Comparison of ENCODE assay signal across 8 cellular contexts in the genomic region with DNA sequence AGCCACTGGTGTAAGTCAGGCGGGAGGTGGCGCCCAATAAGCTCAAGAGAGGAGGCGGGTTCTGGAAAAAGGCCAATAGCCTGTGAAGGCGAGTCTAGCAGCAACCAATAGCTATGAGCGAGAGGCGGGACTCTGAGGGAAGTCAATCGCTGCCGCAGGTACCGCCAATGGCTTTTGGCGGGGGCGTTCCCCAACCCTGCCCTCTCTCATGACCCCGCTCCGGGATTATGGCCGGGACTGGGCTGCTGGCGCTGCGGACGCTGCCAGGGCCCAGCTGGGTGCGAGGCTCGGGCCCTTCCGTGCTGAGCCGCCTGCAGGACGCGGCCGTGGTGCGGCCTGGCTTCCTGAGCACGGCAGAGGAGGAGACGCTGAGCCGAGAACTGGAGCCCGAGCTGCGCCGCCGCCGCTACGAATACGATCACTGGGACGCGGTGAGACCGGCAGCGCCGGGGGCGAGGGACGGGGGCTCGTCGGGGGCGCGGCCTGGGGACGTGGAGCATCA.
DNase-seq lines count a peak whose midpoint lies in the region; ATAC-seq lines count a peak whose summit lies in the region.

A gene with protein sequence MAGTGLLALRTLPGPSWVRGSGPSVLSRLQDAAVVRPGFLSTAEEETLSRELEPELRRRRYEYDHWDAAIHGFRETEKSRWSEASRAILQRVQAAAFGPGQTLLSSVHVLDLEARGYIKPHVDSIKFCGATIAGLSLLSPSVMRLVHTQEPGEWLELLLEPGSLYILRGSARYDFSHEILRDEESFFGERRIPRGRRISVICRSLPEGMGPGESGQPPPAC (plus strand): TSS at position 201 of the 502 bp plus-strand sequence. CDS start 27 bp downstream, at position 228.

- DNase-seq in Ammon's horn (ENCODE audit: low spot score) (peak; percentile 100), GM19240 (ENCODE audit: insufficient read length, low spot score) (peak; percentile 86), NCI-H524 treated with DMSO at 0.1 percent for 48 hours (lab: John Stamatoyannopoulos, UW) (peak; percentile 99), cortex of kidney (lab: John Stamatoyannopoulos, UW) (peak; percentile 50)
- peak; percentile 93 for DNase-seq in activated CD4-positive, alpha-beta T cell treated with anti-CD3 and anti-CD28 coated beads, Interleukin-2, amount 50 U/mL, for 1 hour
- peak; percentile 85 to 96 (median 92) for DNase-seq in stimulated activated CD4-positive, alpha-beta T cell treated with anti-CD3 and anti-CD28 coated beads, Interleukin-1b, Interleukin-23, amount 100 ng/mL, for 24 hours (ENCODE audit: low read depth in 4 of 4, low spot score in 1 of 4)

- H3K27me3 ChIP-seq in layer of hippocampus (ENCODE audit: control insufficient read depth, insufficient read depth, low read length), result no peaks in the 10 kb centered on the region

- peak; percentile 64 for ATAC-seq in HG03457 (IDR thresholded peaks at IDR 0.05; ENCODE audit: unreplicated experiment)

- H3K27ac ChIP-seq in layer of hippocampus (ENCODE audit: low read depth, low read length), result peak within 1 kb of the TSS; percentile 99

Comparison
In these comparisons a context has a peak if more than half of its experiments do, and no peak if none do; other contexts are left out.
1. Peak in every context shown above with its lines: DNase-seq, ATAC-seq and H3K27ac ChIP-seq.
2. DNase-seq: peak in every context shown above with its lines; median percentile 100 in Ammon's horn; 99 in NCI-H524 treated with DMSO at 0.1 percent for 48 hours; 93 in activated CD4-positive, alpha-beta T cell treated with anti-CD3 and anti-CD28 coated beads, Interleukin-2, amount 50 U/mL, for 1 hour; 92 in stimulated activated CD4-positive, alpha-beta T cell treated with anti-CD3 and anti-CD28 coated beads, Interleukin-1b, Interleukin-23, amount 100 ng/mL, for 24 hours; 86 in GM19240; 50 in cortex of kidney.